Comparison of ENCODE assay signal across 30 cellular contexts in genomic region chr9:131185924-131186323, GRCh38.
"Had no signal": no experiment of that assay in that cellular context is flagged by ENCODE, and none has a peak within 500 bp of the region (broad histone marks: within the 10 kb centered on the region; RNA-seq: fewer than 3 reads in every experiment).

No MANE protein-coding gene starts in this region.

- H3K4me1 ChIP-seq: adrenal gland, body of pancreas, breast epithelium had no signal

- DNase-seq: activated CD4-positive, alpha-beta T cell treated with anti-CD3 and anti-CD28 coated beads for 36 hours; activated CD4-positive, alpha-beta T cell treated with anti-CD3 and anti-CD28 coated beads, Interleukin-2, amount 10 ng/mL, durations not matched to agents 7 days and 5 days; activated CD4-positive, alpha-beta T cell treated with anti-CD3 and anti-CD28 coated beads, Interleukin-2, amount 50 U/mL, for 48 hours; activated CD8-positive, alpha-beta T cell treated with anti-CD3 and anti-CD28 coated beads, Interleukin-2, amount 10 ng/mL, durations not matched to agents 7 days and 5 days; activated gamma-delta T cell treated with Interleukin-2 at 50 U/mL for 16 hours; activated naive CD4-positive, alpha-beta T cell treated with anti-CD3 and anti-CD28 coated beads for 36 hours; activated T-cell treated with anti-CD3 and anti-CD28 coated beads, Interleukin-2, amount 50 U/mL, for 24 hours; adrenal gland; body of pancreas; caudate nucleus; Kasumi-1; KBM-7; MG63; NCI-H1048; NCI-H1105 treated with DMSO at 0.1 percent for 48 hours; NCI-H1436; NCI-H1694; NCI-H1930; NCI-H345; NCI-H524 treated with DMSO at 0.1 percent for 48 hours; SIG-M5; T-helper 1 cell; T-helper 2 cell; T-helper 9 cell had no signal

- H3K9me3 ChIP-seq: adrenal gland, body of pancreas, breast epithelium, MG63 had no signal

- ATAC-seq: activated CD4-positive, alpha-beta T cell treated with anti-CD3 and anti-CD28 coated beads for 36 hours; activated CD4-positive, CD25-positive, alpha-beta regulatory T cell treated with anti-CD3 and anti-CD28 coated beads, Interleukin-2, amount 50 U/mL, for 24 hours; activated CD8-positive, alpha-beta T cell treated with anti-CD3 and anti-CD28 coated beads, Interleukin-2, amount 10 ng/mL, durations not matched to agents 7 days and 5 days; activated naive CD4-positive, alpha-beta T cell treated with anti-CD3 and anti-CD28 coated beads, Interleukin-2, amount 50 U/mL, for 72 hours; body of pancreas; Panc1; SK-N-SH treated with all-trans-retinoic acid at 6 μM for 48 hours had no signal

- FAIRE-seq: astrocyte had no signal

- H3K4me3 ChIP-seq: adrenal gland, body of pancreas, breast epithelium, MG63 had no signal

- H3K27me3 ChIP-seq: adrenal gland, body of pancreas, breast epithelium, MG63 had no signal

- H3K27ac ChIP-seq: adrenal gland, body of pancreas, breast epithelium had no signal
